1 cellular context compared by ENCODE assay signal in the genomic region with DNA sequence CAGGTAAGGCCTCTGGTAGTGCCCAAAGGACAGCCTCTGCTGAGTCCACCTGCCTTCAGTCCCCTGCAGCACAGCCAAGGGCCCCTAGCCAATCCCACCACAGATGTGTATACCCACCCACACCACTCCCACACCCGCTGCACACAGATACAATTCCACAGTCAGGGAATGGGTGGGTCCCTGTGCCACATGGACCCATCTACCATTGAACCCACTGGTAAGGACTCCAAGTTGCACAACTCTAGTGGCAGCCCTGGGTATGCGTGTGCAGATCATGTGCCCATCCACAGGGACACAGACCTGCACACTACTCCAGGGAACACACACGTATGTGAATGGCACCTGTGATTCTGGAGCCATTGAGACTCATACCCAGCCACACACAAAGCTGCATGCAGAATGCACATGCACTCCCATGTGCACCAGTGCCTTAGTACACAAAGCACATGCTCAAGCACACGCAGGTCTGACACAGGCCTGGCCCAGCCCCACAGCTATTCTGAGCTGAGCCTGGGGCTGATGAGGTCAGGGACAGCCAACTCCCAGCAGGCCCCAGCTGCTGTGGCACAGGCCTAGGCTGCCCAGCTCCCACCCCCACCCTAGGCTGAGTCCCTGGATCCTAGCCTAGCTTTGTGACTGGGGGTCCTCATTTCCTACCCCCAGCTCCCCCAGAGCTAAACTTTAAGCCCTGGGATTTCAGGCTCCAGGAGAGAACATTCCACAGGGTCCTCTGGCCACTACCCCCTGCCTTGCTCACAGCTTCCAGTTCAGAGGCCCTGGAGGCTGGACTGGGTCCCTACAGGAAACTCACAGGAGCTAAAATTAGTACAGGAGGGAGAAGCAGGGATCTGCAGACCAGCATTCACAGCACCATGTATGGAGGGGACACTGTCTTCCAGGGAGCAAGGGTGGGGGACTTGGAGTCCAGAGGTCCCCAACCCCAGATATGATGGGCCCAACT.
A peak's percentile ranks its signal among the peaks of the same experiment; 100 is the strongest.
TF ChIP-seq lines count a peak whose summit lies in the region.

No MANE protein-coding gene starts in this region.

TF ChIP-seq in HEK293, 187 proteins besides CTCF, POLR2A, EP300 and RAD21 (continued from another document):
- TF ChIP-seq REST (tag by site-specific recombination; IDR thresholded peaks at IDR 0.05) (no peak), GLIS1 (tag by site-specific recombination; IDR thresholded peaks at IDR 0.05) (peak; percentile 87), ZNF791 (tag by site-specific recombination; IDR thresholded peaks at IDR 0.05) (no peak), EGR2 (tag by site-specific recombination; IDR thresholded peaks at IDR 0.05; ENCODE audit: low read depth) (peak; percentile 50; the same call in 1 of the 2 replicates), ZIC2 (tag by site-specific recombination; IDR thresholded peaks at IDR 0.05) (0 out of 2 replicates have a peak, but pooled peaks have one; percentile 34), TCF7L2 (IDR thresholded peaks at IDR 0.05; ENCODE audit: borderline replicate concordance, low read depth, low read length) (no peak), OVOL3 (tag by site-specific recombination; IDR thresholded peaks at IDR 0.05) (no peak), ZNF792 (tag by site-specific recombination; IDR thresholded peaks at IDR 0.05) (no peak), ZNF174 (tag by site-specific recombination; IDR thresholded peaks at IDR 0.05) (no peak), ZNF211 (tag by site-specific recombination; IDR thresholded peaks at IDR 0.05; ENCODE audit: low read depth) (no peak), TSHZ1 (tag by site-specific recombination; IDR thresholded peaks at IDR 0.05; ENCODE audit: borderline replicate concordance) (no peak), ZNF76 (tag by site-specific recombination; IDR thresholded peaks at IDR 0.05; ENCODE audit: borderline replicate concordance, low read depth) (no peak), ZNF510 (tag by site-specific recombination; IDR thresholded peaks at IDR 0.05; ENCODE audit: insufficient replicate concordance) (no peak)
- TF ChIP-seq, protein P1, sequence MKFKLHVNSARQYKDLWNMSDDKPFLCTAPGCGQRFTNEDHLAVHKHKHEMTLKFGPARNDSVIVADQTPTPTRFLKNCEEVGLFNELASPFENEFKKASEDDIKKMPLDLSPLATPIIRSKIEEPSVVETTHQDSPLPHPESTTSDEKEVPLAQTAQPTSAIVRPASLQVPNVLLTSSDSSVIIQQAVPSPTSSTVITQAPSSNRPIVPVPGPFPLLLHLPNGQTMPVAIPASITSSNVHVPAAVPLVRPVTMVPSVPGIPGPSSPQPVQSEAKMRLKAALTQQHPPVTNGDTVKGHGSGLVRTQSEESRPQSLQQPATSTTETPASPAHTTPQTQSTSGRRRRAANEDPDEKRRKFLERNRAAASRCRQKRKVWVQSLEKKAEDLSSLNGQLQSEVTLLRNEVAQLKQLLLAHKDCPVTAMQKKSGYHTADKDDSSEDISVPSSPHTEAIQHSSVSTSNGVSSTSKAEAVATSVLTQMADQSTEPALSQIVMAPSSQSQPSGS (tag by site-specific recombination; IDR thresholded peaks at IDR 0.05; ENCODE audit: low read depth): no peak
- TF ChIP-seq, protein P2, sequence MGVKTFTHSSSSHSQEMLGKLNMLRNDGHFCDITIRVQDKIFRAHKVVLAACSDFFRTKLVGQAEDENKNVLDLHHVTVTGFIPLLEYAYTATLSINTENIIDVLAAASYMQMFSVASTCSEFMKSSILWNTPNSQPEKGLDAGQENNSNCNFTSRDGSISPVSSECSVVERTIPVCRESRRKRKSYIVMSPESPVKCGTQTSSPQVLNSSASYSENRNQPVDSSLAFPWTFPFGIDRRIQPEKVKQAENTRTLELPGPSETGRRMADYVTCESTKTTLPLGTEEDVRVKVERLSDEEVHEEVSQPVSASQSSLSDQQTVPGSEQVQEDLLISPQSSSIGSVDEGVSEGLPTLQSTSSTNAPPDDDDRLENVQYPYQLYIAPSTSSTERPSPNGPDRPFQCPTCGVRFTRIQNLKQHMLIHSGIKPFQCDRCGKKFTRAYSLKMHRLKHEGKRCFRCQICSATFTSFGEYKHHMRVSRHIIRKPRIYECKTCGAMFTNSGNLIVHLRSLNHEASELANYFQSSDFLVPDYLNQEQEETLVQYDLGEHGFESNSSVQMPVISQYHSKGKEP (tag by site-specific recombination; IDR thresholded peaks at IDR 0.05): no peak
- TF ChIP-seq, protein P3, sequence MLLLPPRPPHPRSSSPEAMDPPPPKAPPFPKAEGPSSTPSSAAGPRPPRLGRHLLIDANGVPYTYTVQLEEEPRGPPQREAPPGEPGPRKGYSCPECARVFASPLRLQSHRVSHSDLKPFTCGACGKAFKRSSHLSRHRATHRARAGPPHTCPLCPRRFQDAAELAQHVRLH (tag by site-specific recombination; IDR thresholded peaks at IDR 0.05): no peak
TF ChIP-seq in HEK293: peak in this region for 5.
